ENCODE assay signal across 17 cellular contexts in genomic region chr9:136603216-136603615, GRCh38.
"Had no signal": no experiment of that assay in that cellular context is flagged by ENCODE, and none has a peak within 500 bp of the region (broad histone marks: within the 10 kb centered on the region; RNA-seq: fewer than 3 reads in every experiment).

No MANE protein-coding gene starts in this region.

- H3K36me3 ChIP-seq: cardiac muscle cell, esophagus muscularis mucosa, sigmoid colon, thoracic aorta, vagina had no signal

- H3K4me3 ChIP-seq: cardiac muscle cell, esophagus muscularis mucosa, psoas muscle, sigmoid colon, thoracic aorta, vagina had no signal

- H3K27me3 ChIP-seq: cardiac muscle cell, vagina had no signal

- DNase-seq: activated CD4-positive, alpha-beta memory T cell treated with anti-CD3 and anti-CD28 coated beads for 36 hours; activated CD4-positive, alpha-beta T cell treated with anti-CD3 and anti-CD28 coated beads for 36 hours; activated CD8-positive, alpha-beta memory T cell treated with anti-CD3 and anti-CD28 coated beads, Interleukin-2, amount 10 ng/mL, durations not matched to agents 7 days and 5 days; activated naive CD4-positive, alpha-beta T cell treated with anti-CD3 and anti-CD28 coated beads, Interleukin-2, amount 50 U/mL, for 16 hours; activated T-cell treated with anti-CD3 and anti-CD28 coated beads, Interleukin-2, amount 50 U/mL, for 1 hour; effector CD4-positive, alpha-beta T cell; glutamatergic neuron; natural killer cell; psoas muscle; sigmoid colon; stimulated activated CD4-positive, alpha-beta T cell treated with anti-CD3 and anti-CD28 coated beads, Interleukin-12 subunit alpha, Interleukin-12 subunit beta, amount 100 ng/mL, for 4 hours; T-helper 17 cell had no signal

- ATAC-seq: activated CD4-positive, alpha-beta T cell treated with anti-CD3 and anti-CD28 coated beads for 36 hours; activated CD8-positive, alpha-beta memory T cell treated with anti-CD3 and anti-CD28 coated beads, Interleukin-2, amount 10 ng/mL, durations not matched to agents 7 days and 5 days; stimulated activated effector memory CD8-positive, alpha-beta T cell treated with anti-CD3 and anti-CD28 coated beads, Interleukin-12 subunit alpha, Interleukin-12 subunit beta, amount 100 ng/mL, for 72 hours; T-helper 17 cell had no signal

- H3K27ac ChIP-seq: cardiac muscle cell, psoas muscle, thoracic aorta, vagina had no signal

- H3K9me3 ChIP-seq: esophagus muscularis mucosa, psoas muscle, sigmoid colon, thoracic aorta, vagina had no signal
